ENCODE assay signal across 16 cellular contexts in genomic region chr1:3029991-3030662, GRCh38. TPM values are rescaled to one million over a fixed set of nuclear protein-coding genes. Genes with fewer than 3 reads are reported as not detected.
DNase-seq lines count a peak whose midpoint lies in the region; ATAC-seq and TF ChIP-seq lines count a peak whose summit lies in the region.
"Had no signal": no experiment of that assay in that cellular context is flagged by ENCODE, and none has a peak within 500 bp of the region (broad histone marks: within the 10 kb centered on the region; RNA-seq: fewer than 3 reads in every experiment).

No MANE protein-coding gene starts in this region.

- no peak for TF ChIP-seq CTCF in left lung (IDR thresholded peaks at IDR 0.05)

- no peak overlapping the region for H3K4me3 Mint-ChIP-seq in activated T-cell treated with anti-CD3 and anti-CD28 coated beads, Interleukin-2, amount 50 U/mL, for 24 hours
- H3K4me3 Mint-ChIP-seq: GM23338, HFFc6 had no signal

- no peaks in the 10 kb centered on the region for H3K36me3 Mint-ChIP-seq in activated T-cell treated with anti-CD3 and anti-CD28 coated beads, Interleukin-2, amount 50 U/mL, for 24 hours (ENCODE audit: low read depth)

- no peaks in the 10 kb centered on the region for H3K9me3 Mint-ChIP-seq in activated T-cell treated with anti-CD3 and anti-CD28 coated beads, Interleukin-2, amount 50 U/mL, for 24 hours
- H3K9me3 Mint-ChIP-seq: GM23338 had no signal

- no peaks in the 10 kb centered on the region for H3K4me1 ChIP-seq in left lung

- H3K27me3 Mint-ChIP-seq in activated T-cell treated with anti-CD3 and anti-CD28 coated beads, Interleukin-2, amount 50 U/mL, for 24 hours = no peaks in the 10 kb centered on the region

- intact Hi-C loops in left lung (cut with DNase I) = no loop called here

- H3K27ac ChIP-seq in left lung (no peak overlapping the region), substantia nigra (ENCODE audit: low read depth, low read length, poor library complexity, severe bottlenecking) (peak overlapping the region; percentile 93)
- H3K27ac ChIP-seq: BLaER1 had no signal

- peak; percentile 11 for DNase-seq in activated T-cell treated with anti-CD3 and anti-CD28 coated beads, Interleukin-2, amount 50 U/mL, for 24 hours
- DNase-seq in activated T-cell treated with anti-CD3 and anti-CD28 coated beads for 4 hours (no peak), H7 (peak; percentile 28), left lung (peak; percentile 25 to 74), substantia nigra (lab: John Stamatoyannopoulos, UW) (no peak), midbrain (lab: John Stamatoyannopoulos, UW) (no peak), globus pallidus (ENCODE audit: low spot score) (no peak)
- DNase-seq: 8988T, HFFc6, Karpas-422, NCI-H1436, NCI-H2029 treated with DMSO at 0.1 percent for 48 hours, NCI-H510A had no signal

- H3K4me1 Mint-ChIP-seq in activated T-cell treated with anti-CD3 and anti-CD28 coated beads, Interleukin-2, amount 50 U/mL, for 24 hours (ENCODE audit: low read depth) = peaks cover 19% of the 10 kb centered on the region
- H3K4me1 Mint-ChIP-seq: GM23338 had no signal

- H3K4me3 ChIP-seq in H7 (ENCODE audit: insufficient read depth, low read depth, low read length) (no peak overlapping the region), left lung (no peak overlapping the region)
- H3K4me3 ChIP-seq: BLaER1, GM23338 had no signal

- H3K36me3 ChIP-seq in H7 (replicated peaks; ENCODE audit: control insufficient read depth, insufficient read depth, low read length) (no peaks in the 10 kb centered on the region), left lung (no peaks in the 10 kb centered on the region)
- H3K36me3 ChIP-seq: BLaER1 had no signal

- H3K27ac Mint-ChIP-seq in activated T-cell treated with anti-CD3 and anti-CD28 coated beads, Interleukin-2, amount 50 U/mL, for 24 hours = no peak overlapping the region
- H3K27ac Mint-ChIP-seq: GM23338, HFFc6 had no signal

- ATAC-seq in left lung = no peak
- no peak for ATAC-seq in HG02642 (IDR thresholded peaks at IDR 0.05; ENCODE audit: poor library complexity, unreplicated experiment)
- ATAC-seq: GM23338 had no signal

- H3K27me3 ChIP-seq in H7 (ENCODE audit: control insufficient read depth, insufficient read depth, low read length) (no peaks in the 10 kb centered on the region), left lung (peaks cover 6 to 65% of the 10 kb centered on the region in 2 donors)

- H3K9me3 ChIP-seq in left lung = no peaks in the 10 kb centered on the region
- H3K9me3 ChIP-seq: BLaER1 had no signal

RNA-seq across cellular contexts. Expression of gene ACTRT2, which starts 8.9 kb away (rescaled TPM):
- 0.21 TPM in 1 of 2 replicates, not detected in the other for total RNA-seq in H7 (2014; rRNA removed; shearing (Covaris generic))
- total RNA-seq in left lung = not detected
- total RNA-seq: GM23338, HFFc6 had no signal

RNA-seq across cellular contexts. Expression of gene PRDM16, which starts 38.9 kb away (rescaled TPM):
- 0.69 and 1.1 TPM in 2 replicates for total RNA-seq in H7 (2014; rRNA removed; shearing (Covaris generic))
- total RNA-seq in left lung = 10 to 100 TPM; 14.9 to 18.0 TPM
- total RNA-seq: HFFc6 had no signal

Comparison
In these comparisons a context has a peak if more than half of its experiments do, and no peak if none do; other contexts are left out.
1. DNase-seq: peak in activated T-cell treated with anti-CD3 and anti-CD28 coated beads, Interleukin-2, amount 50 U/mL, for 24 hours (single experiment), H7 (single experiment) and left lung (2 of 2); none in activated T-cell treated with anti-CD3 and anti-CD28 coated beads for 4 hours (single experiment), substantia nigra (0 of 49), midbrain (single experiment) and globus pallidus (single experiment).